In the genomic region with DNA sequence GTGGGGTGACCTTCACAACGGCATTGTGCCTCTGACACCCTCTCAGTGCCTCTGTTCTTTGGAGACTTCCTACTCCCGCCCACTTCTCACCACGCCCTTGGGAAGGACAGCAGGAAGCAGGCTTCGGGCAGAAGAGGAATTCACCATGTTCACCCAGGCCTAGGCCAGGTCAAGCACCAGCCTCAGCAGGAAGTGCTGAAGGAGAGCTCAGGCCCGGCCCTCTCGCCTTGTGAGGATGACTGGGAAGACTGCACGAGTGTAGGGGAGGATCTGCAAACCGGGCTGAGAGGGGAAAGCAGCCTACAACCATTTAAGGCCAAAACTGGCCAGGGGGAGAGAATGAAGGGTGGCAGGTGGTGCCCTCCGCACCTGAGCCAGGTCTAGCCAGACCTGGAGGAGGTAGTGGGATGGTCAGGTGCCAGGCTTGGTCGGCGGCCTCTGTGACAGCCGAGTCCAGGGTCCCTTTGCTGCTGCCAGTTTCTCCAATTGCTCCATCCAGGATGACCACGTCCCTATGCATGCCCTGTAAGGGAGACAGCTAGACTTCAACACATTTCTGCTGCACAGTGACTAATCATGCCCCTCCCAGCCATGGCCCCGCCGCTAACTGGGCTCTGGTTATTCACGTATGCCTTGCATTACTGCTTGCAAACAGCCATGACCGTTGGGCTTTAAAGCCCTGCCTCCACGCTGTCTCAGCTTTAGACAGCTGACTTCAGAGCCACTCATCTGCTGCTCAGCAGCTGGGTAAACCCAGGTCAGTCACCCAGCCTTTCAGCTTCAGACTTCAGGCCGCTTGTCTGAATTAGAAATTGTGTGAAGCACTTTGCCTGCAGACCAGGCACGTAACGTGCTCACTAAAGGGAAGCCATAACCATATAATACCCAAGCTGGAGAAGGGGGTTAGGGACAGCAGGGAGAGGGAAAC, we compare ENCODE assay signal across 10 cellular contexts. TPM values are rescaled to one million over a fixed set of nuclear protein-coding genes. Genes with fewer than 3 reads are reported as not detected.
DNase-seq lines count a peak whose midpoint lies in the region; ATAC-seq, FAIRE-seq and TF ChIP-seq lines count a peak whose summit lies in the region.
"Had no signal": no experiment of that assay in that cellular context is flagged by ENCODE, and none has a peak within 500 bp of the region (broad histone marks: within the 10 kb centered on the region; RNA-seq: fewer than 3 reads in every experiment).

No MANE protein-coding gene starts in this region.

- no peaks in the 10 kb centered on the region for H3K4me1 ChIP-seq in left lung

- DNase-seq in AG20443 (ENCODE audit: low spot score), result peak; percentile 94
- DNase-seq in HK-2 (ENCODE audit: unreplicated experiment), result peak; percentile 93
- DNase-seq in WERI-Rb-1, result peak; percentile 56
- peak in 1 of 2 donors; percentile 40 for DNase-seq in left lung
- DNase-seq in GDM1 (lab: John Stamatoyannopoulos, UW), result no peak
- no peak for DNase-seq in kidney glomerular epithelial cell (lab: John Stamatoyannopoulos, UW)
- no peak for DNase-seq in D721Med (ENCODE audit: insufficient read length, low spot score)
- DNase-seq: heart right ventricle, NCI-H2081 treated with DMSO at 0.1 percent for 48 hours had no signal

- H3K9me3 ChIP-seq in WERI-Rb-1 (ENCODE audit: severe bottlenecking) (no peaks in the 10 kb centered on the region), left lung (no peaks in the 10 kb centered on the region)
- H3K9me3 ChIP-seq: heart right ventricle had no signal

- no peak for TF ChIP-seq CTCF in WERI-Rb-1 (IDR thresholded peaks at IDR 0.05; ENCODE audit: low read depth, low read length)
- no peak for TF ChIP-seq CTCF in left lung (IDR thresholded peaks at IDR 0.05)
- TF ChIP-seq CTCF in D721Med (IDR thresholded peaks at IDR 0.05; ENCODE audit: insufficient read depth, missing control alignments), result no peak

- intact Hi-C loops in left lung (cut with DNase I), result no loop called here

- ATAC-seq in left lung (peak; percentile 53), GM19324 (IDR thresholded peaks at IDR 0.05; ENCODE audit: low FRiP score, unreplicated experiment) (no peak)

- H3K27ac ChIP-seq in WERI-Rb-1 (peak overlapping the region; percentile 32), left lung (no peak overlapping the region)
- H3K27ac ChIP-seq: heart right ventricle had no signal

- H3K27me3 ChIP-seq in WERI-Rb-1 (ENCODE audit: insufficient read depth, low read depth, severe bottlenecking), result no peaks in the 10 kb centered on the region
- H3K27me3 ChIP-seq in left lung, result no peaks in the 10 kb centered on the region
- H3K27me3 ChIP-seq: heart right ventricle had no signal

- no peak for FAIRE-seq in D721Med (lab: Jason Lieb, UNC)

- H3K36me3 ChIP-seq in WERI-Rb-1, result peaks cover 53% of the 10 kb centered on the region
- H3K36me3 ChIP-seq in left lung, result peaks cover 0 to 54% of the 10 kb centered on the region in 2 donors

- H3K4me3 ChIP-seq in WERI-Rb-1 (ENCODE audit: low read depth, low read length) (no peak overlapping the region), left lung (no peak overlapping the region)
- H3K4me3 ChIP-seq: heart right ventricle had no signal

RNA-seq across cellular contexts. Expression of gene MRTO4, which starts 8.9 kb away (rescaled TPM):
- 10 to 100 TPM; 17.6 to 34.6 TPM for total RNA-seq in left lung

RNA-seq across cellular contexts. Expression of gene EMC1, which starts 9.2 kb away (rescaled TPM):
- 10 to 100 TPM; 43.7 to 53.7 TPM for total RNA-seq in left lung

RNA-seq across cellular contexts. Expression of gene AKR7A3, which starts 28.1 kb away (rescaled TPM):
- under 1 TPM; 0.26 to 0.52 TPM for total RNA-seq in left lung

RNA-seq across cellular contexts. Expression of gene UBR4, which starts 50.4 kb away (rescaled TPM):
- total RNA-seq in left lung, result 100 to 1,000 TPM in 1 of 2 donors, 10 to 100 TPM in 1; 95.9 to 130 TPM

RNA-seq across cellular contexts. Expression of gene AKR7A2, which starts 51.5 kb away (rescaled TPM):
- 10 to 100 TPM; 43.2 to 62.8 TPM for total RNA-seq in left lung

Comparison
In these comparisons a context has a peak if more than half of its experiments do, and no peak if none do; other contexts are left out.
1. DNase-seq: peak in AG20443 (single experiment), HK-2 (single experiment) and WERI-Rb-1 (single experiment); none in GDM1 (single experiment), kidney glomerular epithelial cell (single experiment) and D721Med (single experiment).